In genomic region chr18:158128-159036, GRCh38 we compare ENCODE assay signal across 8 cellular contexts. TPM values are rescaled to one million over a fixed set of nuclear protein-coding genes. Genes with fewer than 3 reads are reported as not detected.
DNase-seq lines count a peak whose midpoint lies in the region; ATAC-seq and TF ChIP-seq lines count a peak whose summit lies in the region.

TSS of gene USP14 (plus strand) at chr18:158557. CDS start at chr18:158699, 142 bp downstream.

- peak within 1 kb of the TSS; percentile 74 for H3K27ac ChIP-seq in DND-41 (ENCODE audit: low read length)
- peak within 1 kb of the TSS; percentile 83 for H3K27ac ChIP-seq in KOPT-K1 (ENCODE audit: low read depth, low read length, poor library complexity, severe bottlenecking)
- peak within 1 kb of the TSS; percentile 85 to 92 (median 90) for H3K27ac ChIP-seq in Peyer's patch
- peak within 1 kb of the TSS; percentile 78 for H3K27ac ChIP-seq in muscle layer of colon (ENCODE audit: low read depth, low read length)

- H3K4me1 ChIP-seq in DND-41 (ENCODE audit: insufficient read depth, low read length), result peaks cover 33% of the 10 kb centered on the region
- peaks cover 0 to 23% (median 2%) of the 10 kb centered on the region in 4 donors for H3K4me1 ChIP-seq in Peyer's patch
- H3K4me1 ChIP-seq in muscle layer of colon (ENCODE audit: insufficient read depth, low read length), result peaks cover 14% of the 10 kb centered on the region

- peak within 1 kb of the TSS; percentile 81 for H3K4me2 ChIP-seq in DND-41 (ENCODE audit: insufficient read depth, low read length)

- ATAC-seq in DND-41 (ENCODE audit: insufficient read depth, low read depth), result peak; percentile 89
- ATAC-seq in GM21825 (IDR thresholded peaks at IDR 0.05; ENCODE audit: unreplicated experiment), result peak; percentile 92
- ATAC-seq in esophagus mucosa, result peak; percentile 100

- H3K36me3 ChIP-seq in DND-41 (ENCODE audit: insufficient read depth, low read length) (peaks cover 11% of the 10 kb centered on the region; the same call in 1 of the 2 replicates), KOPT-K1 (ENCODE audit: insufficient read depth, low read length) (peaks cover 17% of the 10 kb centered on the region), Peyer's patch (peaks cover 0 to 3% (median 0%) of the 10 kb centered on the region in 3 donors), muscle layer of colon (ENCODE audit: insufficient read depth, low read length) (peaks cover 4% of the 10 kb centered on the region)

- no peaks in the 10 kb centered on the region for H3K27me3 ChIP-seq in DND-41 (ENCODE audit: insufficient read depth, low read length, poor library complexity)
- H3K27me3 ChIP-seq in Peyer's patch, result no peaks in the 10 kb centered on the region
- H3K27me3 ChIP-seq in muscle layer of colon (ENCODE audit: control insufficient read depth in 1 of 2, insufficient read depth in 2 of 2, low read length in 2 of 2), result no peaks in the 10 kb centered on the region

- peak within 1 kb of the TSS; percentile 76 for H2AFZ ChIP-seq in DND-41 (ENCODE audit: low read depth, low read length)

- peaks cover 40% of the 10 kb centered on the region for H4K20me1 ChIP-seq in DND-41 (ENCODE audit: insufficient read depth, low read length)

- H3K9me3 ChIP-seq in DND-41 (ENCODE audit: insufficient read depth, low read length, severe bottlenecking), result no peaks in the 10 kb centered on the region
- H3K9me3 ChIP-seq in KOPT-K1 (ENCODE audit: insufficient read depth, low read length, poor library complexity, severe bottlenecking), result no peaks in the 10 kb centered on the region
- H3K9me3 ChIP-seq in Peyer's patch, result no peaks in the 10 kb centered on the region
- H3K9me3 ChIP-seq in muscle layer of colon (ENCODE audit: low read length), result no peaks in the 10 kb centered on the region

- peak; percentile 43 to 67 for TF ChIP-seq POLR2A in Peyer's patch (IDR thresholded peaks at IDR 0.05)

- DNase-seq in DND-41 (peak; percentile 98), Peyer's patch (peak; percentile 97 to 98 (median 98))
- peak; percentile 96 to 97 for DNase-seq in activated T-cell treated with anti-CD3 and anti-CD28 coated beads, Interleukin-2, amount 50 U/mL, for 48 hours
- peak; percentile 90 to 93 for DNase-seq in stimulated activated CD8-positive, alpha-beta memory T cell treated with anti-CD3 and anti-CD28 coated beads, Interleukin-7, amount 100 ng/mL, for 1 hour (ENCODE audit: low read depth in 2 of 2)

- TF ChIP-seq CTCF in DND-41 (IDR thresholded peaks at IDR 0.05; ENCODE audit: borderline replicate concordance, extremely low read depth, low read length, poor library complexity, severe bottlenecking) (peak; percentile 22), Peyer's patch (IDR thresholded peaks at IDR 0.05) (peak in 2 of 6 experiments; percentile 1 to 18)

- H3K79me2 ChIP-seq in DND-41 (ENCODE audit: insufficient read depth, low read length), result peaks cover 53% of the 10 kb centered on the region

- H3K4me3 ChIP-seq in DND-41 (ENCODE audit: low read depth in 1 of 2, low read length in 2 of 2) (peak within 1 kb of the TSS; percentile 67 to 84), Peyer's patch (peak within 1 kb of the TSS; percentile 86 to 98 (median 92)), muscle layer of colon (ENCODE audit: low read depth in 1 of 2, low read length in 2 of 2) (peak within 1 kb of the TSS; percentile 77 to 83)

- H3K9ac ChIP-seq in DND-41 (ENCODE audit: low read depth, low read length), result peak within 1 kb of the TSS; percentile 80
- H3K9ac ChIP-seq in muscle layer of colon (ENCODE audit: low read length), result peak within 1 kb of the TSS; percentile 63

RNA-seq across cellular contexts. Expression of gene USP14, which starts in this region (rescaled TPM):
- total RNA-seq in Peyer's patch (10 to 100 TPM; 17.1 to 66.0 (median 20.3) TPM), esophagus mucosa (39.9 TPM)

Comparison
In these comparisons a context has a peak if more than half of its experiments do, and no peak if none do; other contexts are left out.
1. Peak in every context shown above with its lines: DNase-seq, ATAC-seq, H3K4me3 ChIP-seq and H3K27ac ChIP-seq.